Comparison of ENCODE assay signal across 14 cellular contexts in the genomic region with DNA sequence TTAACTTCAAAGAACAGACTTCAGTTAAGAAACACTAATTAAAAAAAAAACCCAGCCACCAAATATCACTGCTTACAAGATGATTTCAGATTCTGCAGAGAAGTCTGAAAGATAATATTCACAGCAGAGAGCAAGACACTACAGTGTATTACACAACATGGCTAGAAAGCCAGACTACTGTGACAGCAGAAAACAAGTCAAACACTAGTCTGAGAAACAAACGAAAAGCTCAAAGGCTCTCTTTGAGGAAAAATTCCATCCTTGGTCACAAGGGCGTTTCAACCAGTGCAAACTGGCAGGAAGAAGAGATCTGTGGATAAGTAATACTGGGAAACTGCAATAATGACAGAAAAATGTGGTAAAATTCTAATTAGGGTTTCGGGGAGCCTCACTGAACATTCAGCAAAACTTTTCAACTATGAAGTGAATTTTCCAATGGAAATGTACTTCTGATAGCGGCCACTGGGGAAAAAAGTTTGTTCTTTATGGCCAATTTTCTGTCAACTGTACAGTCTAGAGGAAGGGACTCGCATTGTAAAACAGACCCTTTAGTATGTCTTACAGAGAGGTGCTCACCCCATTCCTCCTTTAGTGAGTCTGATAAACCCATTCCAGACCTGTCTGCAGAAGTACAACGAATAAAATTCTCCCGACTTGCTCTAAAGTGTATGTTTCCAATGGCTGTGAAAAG. TPM values are rescaled to one million over a fixed set of nuclear protein-coding genes. Genes with fewer than 3 reads are reported as not detected.
DNase-seq lines count a peak whose midpoint lies in the region; ATAC-seq and TF ChIP-seq lines count a peak whose summit lies in the region.
"Had no signal": no experiment of that assay in that cellular context is flagged by ENCODE, and none has a peak within 500 bp of the region (broad histone marks: within the 10 kb centered on the region; RNA-seq: fewer than 3 reads in every experiment).

No MANE protein-coding gene starts in this region.

- H2AFZ ChIP-seq in osteoblast (ENCODE audit: low read length), result no peak overlapping the region

- ATAC-seq in GM19328 (IDR thresholded peaks at IDR 0.05; ENCODE audit: unreplicated experiment), result no peak
- ATAC-seq: stimulated activated naive CD8-positive, alpha-beta T cell treated with anti-CD3 and anti-CD28 coated beads, Interleukin-15, Interleukin-2, amounts not matched to agents 100 U/mL and 50 U/mL, for 24 hours had no signal

- DNase-seq in COLO829 (ENCODE audit: low spot score) (peak; percentile 76), SK-MEL-5 (ENCODE audit: low read depth, low spot score) (peak; percentile 83), fibroblast of the aortic adventitia (ENCODE audit: low read depth) (peak; percentile 16), osteoblast (ENCODE audit: insufficient read length, low spot score, missing footprints) (peak; percentile 73), HPDE6-E6E7 (ENCODE audit: extremely low spot score) (no peak), KG1 (lab: John Stamatoyannopoulos, UW) (no peak), MG63 (no peak)
- DNase-seq: CD4-positive, CD25-positive, alpha-beta regulatory T cell; NCI-H446 treated with DMSO at 0.1 percent for 48 hours; ovary; stimulated activated CD4-positive, alpha-beta T cell treated with anti-CD3 and anti-CD28 coated beads, Interleukin-2, amount 100 ng/mL, for 48 hours; stimulated activated naive CD8-positive, alpha-beta T cell treated with anti-CD3 and anti-CD28 coated beads, Interleukin-15, Interleukin-2, amounts not matched to agents 100 U/mL and 50 U/mL, for 24 hours had no signal

- H4K20me1 ChIP-seq in osteoblast (ENCODE audit: insufficient read depth, low read length), result peaks cover 4% of the 10 kb centered on the region

- no peak overlapping the region for H3K4me2 ChIP-seq in osteoblast (ENCODE audit: insufficient read depth, low read length)

- H3K79me2 ChIP-seq in osteoblast (ENCODE audit: insufficient read depth, low read length), result no peaks in the 10 kb centered on the region

- no peaks in the 10 kb centered on the region for H3K9me3 ChIP-seq in osteoblast (ENCODE audit: low read depth, low read length)
- no peaks in the 10 kb centered on the region for H3K9me3 ChIP-seq in MG63
- H3K9me3 ChIP-seq: ovary, SJSA1 had no signal

- in situ Hi-C loops in SK-MEL-5 (cut with HindIII; ENCODE audit: low pct_unique_long_range_greater_than_20kb, low sequenced_read_pairs), result no loop called here

- H3K27me3 ChIP-seq in osteoblast (ENCODE audit: insufficient read depth, low read length) (no peaks in the 10 kb centered on the region), MG63 (no peaks in the 10 kb centered on the region)
- H3K27me3 ChIP-seq: ovary, SJSA1 had no signal

- H3K27ac ChIP-seq in osteoblast (ENCODE audit: low read depth, low read length), result no peak overlapping the region
- H3K27ac ChIP-seq: ovary, SJSA1 had no signal

- H3K4me1 ChIP-seq in osteoblast (ENCODE audit: insufficient read depth, low read length), result no peaks in the 10 kb centered on the region
- H3K4me1 ChIP-seq: SJSA1 had no signal

- H3K4me3 ChIP-seq in fibroblast of the aortic adventitia (ENCODE audit: low read depth, low read length) (no peak overlapping the region), osteoblast (ENCODE audit: insufficient read depth, low read length) (no peak overlapping the region), MG63 (no peak overlapping the region)
- H3K4me3 ChIP-seq: ovary, SJSA1 had no signal

- TF ChIP-seq CTCF in fibroblast of the aortic adventitia (IDR thresholded peaks at IDR 0.05; ENCODE audit: insufficient read depth, low read length) (peak; percentile 26), osteoblast (IDR thresholded peaks at IDR 0.05; ENCODE audit: extremely low read depth, low read depth, low read length) (peak; percentile 32)

- H3K36me3 ChIP-seq in osteoblast (ENCODE audit: insufficient read depth, low read length), result peaks cover 3% of the 10 kb centered on the region
- H3K36me3 ChIP-seq in MG63, result peaks cover 6% of the 10 kb centered on the region; the same call in 1 of the 2 replicates
- H3K36me3 ChIP-seq: ovary, SJSA1 had no signal

RNA-seq across cellular contexts. Expression of gene ACADS, which starts 50.4 kb away (rescaled TPM):
- 10.5 and 11.2 TPM in 2 replicates for total RNA-seq in SK-MEL-5 (2014; rRNA removed; shearing (Covaris generic))
- polyA plus RNA-seq in SK-MEL-5 (2015; cell fraction: cytosol; rRNA removed), result 9.9 and 11.8 TPM in 2 replicates
- 87.4 and 89.6 TPM in 2 replicates for polyA plus RNA-seq in SK-MEL-5 (2015; cell fraction: nucleus; rRNA removed)
- total RNA-seq in fibroblast of the aortic adventitia (ENCODE audit: low replicate concordance), result 7.5 and 7.8 TPM in 2 replicates
- 10.5 and 12.7 TPM in 2 replicates for total RNA-seq in osteoblast
- 6.4 and 7.5 TPM in 2 replicates for total RNA-seq in MG63 (2014; rRNA removed; shearing (Covaris generic); ENCODE audit: low replicate concordance)

Comparison
In these comparisons a context has a peak if more than half of its experiments do, and no peak if none do; other contexts are left out.
1. DNase-seq: peak in COLO829 (single experiment), SK-MEL-5 (single experiment), fibroblast of the aortic adventitia (single experiment) and osteoblast (single experiment); none in HPDE6-E6E7 (single experiment), KG1 (single experiment) and MG63 (single experiment).